Comparison of ENCODE assay signal across 9 cellular contexts in genomic region chr14:64806202-64806861, GRCh38.
DNase-seq lines count a peak whose midpoint lies in the region; ATAC-seq and TF ChIP-seq lines count a peak whose summit lies in the region.
"Had no signal": no experiment of that assay in that cellular context is flagged by ENCODE, and none has a peak within 500 bp of the region (broad histone marks: within the 10 kb centered on the region; RNA-seq: fewer than 3 reads in every experiment).

No MANE protein-coding gene starts in this region.

- no peak overlapping the region for H2AK5ac ChIP-seq in mesendoderm (ENCODE audit: low read length)

- no peak overlapping the region for H3K9ac ChIP-seq in mesendoderm (ENCODE audit: low read length)

- DNase-seq in GM03348 (ENCODE audit: low spot score) (peak; percentile 73), RKO (ENCODE audit: low spot score) (peak; percentile 46), foreskin fibroblast (peak; percentile 34 to 58), skeletal muscle cell (ENCODE audit: low read depth) (peak; percentile 56), mesendoderm (no peak)
- no peak for DNase-seq in activated CD4-positive, CD25-positive, alpha-beta regulatory T cell treated with anti-CD3 and anti-CD28 coated beads, Interleukin-2, amount 50 U/mL, for 72 hours
- DNase-seq: NCI-H2081 treated with DMSO at 0.1 percent for 48 hours had no signal

- H2BK120ac ChIP-seq in mesendoderm (ENCODE audit: low read depth, low read length): no peak overlapping the region

- H4K5ac ChIP-seq in mesendoderm (ENCODE audit: low read length): no peak overlapping the region

- no peak overlapping the region for H4K8ac ChIP-seq in mesendoderm (ENCODE audit: low read depth, low read length)

- no peak for ATAC-seq in HG03342 (IDR thresholded peaks at IDR 0.05; ENCODE audit: unreplicated experiment)
- no peak for ATAC-seq in HG03025 (IDR thresholded peaks at IDR 0.05; ENCODE audit: low FRiP score, unreplicated experiment)

- no peak overlapping the region for H3K27ac ChIP-seq in mesendoderm (ENCODE audit: low read depth, low read length)

- H2BK15ac ChIP-seq in mesendoderm (replicated peaks; ENCODE audit: low read depth): no peak overlapping the region

- TF ChIP-seq CTCF in foreskin fibroblast (IDR thresholded peaks at IDR 0.05; ENCODE audit: low read depth, low read length): no peak

- H3K18ac ChIP-seq in mesendoderm (ENCODE audit: low read length): no peak overlapping the region

- no peaks in the 10 kb centered on the region for H3K27me3 ChIP-seq in mesendoderm (ENCODE audit: insufficient read depth, low read length, poor library complexity)

- no peak overlapping the region for H3K23ac ChIP-seq in mesendoderm (ENCODE audit: low read length)

- no peak overlapping the region for H3K4me2 ChIP-seq in mesendoderm (ENCODE audit: low read length)

- H3K79me1 ChIP-seq in mesendoderm (ENCODE audit: low read length): no peaks in the 10 kb centered on the region

- no peak overlapping the region for H2BK5ac ChIP-seq in mesendoderm (ENCODE audit: low read length)

- H3K4me1 ChIP-seq in mesendoderm (ENCODE audit: control insufficient read depth, low read depth, low read length): peaks cover 6% of the 10 kb centered on the region

- no CpG with 5 or more reads among the region's 9 CpGs for WGBS in mesendoderm (ENCODE audit: extremely low coverage, insufficient coverage, low lambda C conversion rate)

- H3K56ac ChIP-seq in mesendoderm (ENCODE audit: low read length): no peak overlapping the region

- no peak overlapping the region for H3K4me3 ChIP-seq in foreskin fibroblast (ENCODE audit: low read depth in 1 of 2, low read length in 2 of 2)
- H3K4me3 ChIP-seq in skeletal muscle cell (ENCODE audit: low read depth, low read length): no peak overlapping the region
- H3K4me3 ChIP-seq in mesendoderm (ENCODE audit: low read length): no peak overlapping the region

- no peak overlapping the region for H3K4ac ChIP-seq in mesendoderm (ENCODE audit: low read depth, low read length)

- H3K79me2 ChIP-seq in mesendoderm (ENCODE audit: control insufficient read depth, insufficient read depth, low read length): no peaks in the 10 kb centered on the region

- H3K36me3 ChIP-seq in mesendoderm (ENCODE audit: control insufficient read depth, insufficient read depth, low read length): no peaks in the 10 kb centered on the region

Comparison
In these comparisons a context has a peak if more than half of its experiments do, and no peak if none do; other contexts are left out.
1. DNase-seq: peak in GM03348 (single experiment), RKO (single experiment), foreskin fibroblast (2 of 2) and skeletal muscle cell (single experiment); none in activated CD4-positive, CD25-positive, alpha-beta regulatory T cell treated with anti-CD3 and anti-CD28 coated beads, Interleukin-2, amount 50 U/mL, for 72 hours (single experiment) and mesendoderm (single experiment).